Comparison of ENCODE assay signal across 11 cellular contexts in the genomic region with DNA sequence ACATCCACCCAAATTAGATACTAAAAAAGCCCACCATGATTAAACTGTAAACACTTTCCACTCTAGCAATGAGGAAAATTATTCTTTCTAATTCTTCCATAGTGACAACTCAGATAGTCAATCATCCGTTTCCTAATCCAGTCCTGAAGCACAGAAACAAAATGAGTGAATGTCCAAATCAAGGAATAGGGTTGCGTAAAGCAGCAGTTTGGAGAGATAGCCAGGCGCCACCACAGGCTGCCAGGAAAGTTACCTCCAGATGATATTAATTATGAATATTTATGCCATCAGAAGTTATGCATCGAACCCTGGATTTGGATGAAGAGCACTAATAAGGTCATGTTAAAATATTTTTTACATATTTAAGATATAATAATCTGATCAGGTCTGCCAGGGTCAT.
DNase-seq lines count a peak whose midpoint lies in the region; ATAC-seq, FAIRE-seq and TF ChIP-seq lines count a peak whose summit lies in the region.
"Had no signal": no experiment of that assay in that cellular context is flagged by ENCODE, and none has a peak within 500 bp of the region (broad histone marks: within the 10 kb centered on the region; RNA-seq: fewer than 3 reads in every experiment).

No MANE protein-coding gene starts in this region.

- no peaks in the 10 kb centered on the region for H3K9me3 Mint-ChIP-seq in IgD-negative memory B cell
- H3K9me3 Mint-ChIP-seq in natural killer cell treated with Interleukin-12 subunit alpha and Interleukin-12 subunit beta and Interleukin-15 and Interleukin-18, amount 100 ng/mL, for 72 hours = no peaks in the 10 kb centered on the region

- no peak for FAIRE-seq in H54 (lab: Jason Lieb, UNC)

- H3K4me1 ChIP-seq in BLaER1 treated with 17β-estradiol and CSF1 and Interleukin-3, amounts not matched to agents 10 nM and 100 nM = peaks cover 37 to 52% (median 46%) of the 10 kb centered on the region in 10 experiments

- no peak for TF ChIP-seq CTCF in brain microvascular endothelial cell (IDR thresholded peaks at IDR 0.05; ENCODE audit: low read depth, low read length, missing control alignments)

- in situ Hi-C loops in brain microvascular endothelial cell (cut with HindIII; ENCODE audit: low pct_ligation_motif_present, low sequenced_read_pairs) = loop anchor here (10.0 kb wide), 1 partner anchor 101 kb away; no protein-coding TSS in a partner anchor

- H3K4me1 Mint-ChIP-seq in IgD-negative memory B cell = peaks cover 18 to 24% (median 18%) of the 10 kb centered on the region in 3 donors
- peaks cover 53 to 75% of the 10 kb centered on the region in 2 donors for H3K4me1 Mint-ChIP-seq in natural killer cell treated with Interleukin-12 subunit alpha and Interleukin-12 subunit beta and Interleukin-15 and Interleukin-18, amount 100 ng/mL, for 72 hours (ENCODE audit: low read depth in 2 of 2)

- peaks cover 0 to 6% (median 3%) of the 10 kb centered on the region in 11 experiments; a peak in 5 of 22 replicates for H3K36me3 ChIP-seq in BLaER1 treated with 17β-estradiol and CSF1 and Interleukin-3, amounts not matched to agents 10 nM and 100 nM
- no peaks in the 10 kb centered on the region for H3K36me3 ChIP-seq in brain microvascular endothelial cell (replicated peaks)

- peaks cover 2% of the 10 kb centered on the region for H3K36me3 Mint-ChIP-seq in IgD-negative memory B cell
- peaks cover 22% of the 10 kb centered on the region for H3K36me3 Mint-ChIP-seq in natural killer cell treated with Interleukin-12 subunit alpha and Interleukin-12 subunit beta and Interleukin-15 and Interleukin-18, amount 100 ng/mL, for 72 hours

- H3K27ac ChIP-seq in BLaER1 treated with 17β-estradiol and CSF1 and Interleukin-3, amounts not matched to agents 10 nM and 100 nM = peak overlapping the region in 3 of 11 experiments; percentile 76 to 96 (median 95); a peak in 3 of 22 replicates
- H3K27ac ChIP-seq in brain microvascular endothelial cell = peak overlapping the region; percentile 99

- peaks cover 7 to 26% (median 15%) of the 10 kb centered on the region in 11 experiments; a peak in 21 of 22 replicates for H4K20me1 ChIP-seq in BLaER1 treated with 17β-estradiol and CSF1 and Interleukin-3, amounts not matched to agents 10 nM and 100 nM

- H3K4me3 ChIP-seq in BLaER1 treated with 17β-estradiol and CSF1 and Interleukin-3, amounts not matched to agents 10 nM and 100 nM = no peak overlapping the region
- no peak overlapping the region for H3K4me3 ChIP-seq in brain microvascular endothelial cell (ENCODE audit: low read depth, low read length)

- peak overlapping the region in 2 of 3 donors; percentile 90 to 95 for H3K27ac Mint-ChIP-seq in IgD-negative memory B cell
- H3K27ac Mint-ChIP-seq in natural killer cell treated with Interleukin-12 subunit alpha and Interleukin-12 subunit beta and Interleukin-15 and Interleukin-18, amount 100 ng/mL, for 72 hours = peak overlapping the region; percentile 95 to 96

- H3K27me3 ChIP-seq in BLaER1 treated with 17β-estradiol and CSF1 and Interleukin-3, amounts not matched to agents 10 nM and 100 nM = no peaks in the 10 kb centered on the region
- H3K27me3 ChIP-seq in brain microvascular endothelial cell (replicated peaks) = no peaks in the 10 kb centered on the region

- peaks cover 1% of the 10 kb centered on the region for H3K27me3 Mint-ChIP-seq in IgD-negative memory B cell
- H3K27me3 Mint-ChIP-seq in natural killer cell treated with Interleukin-12 subunit alpha and Interleukin-12 subunit beta and Interleukin-15 and Interleukin-18, amount 100 ng/mL, for 72 hours = no peaks in the 10 kb centered on the region

- no peak for ATAC-seq in natural killer cell treated with Interleukin-12 subunit alpha and Interleukin-12 subunit beta and Interleukin-15 and Interleukin-18, amount 100 ng/mL, for 72 hours
- no peak for ATAC-seq in HG02678 (IDR thresholded peaks at IDR 0.05; ENCODE audit: unreplicated experiment)

- H3K4me3 Mint-ChIP-seq in IgD-negative memory B cell = peak overlapping the region in 1 of 4 donors; percentile 98
- peak overlapping the region; percentile 98 for H3K4me3 Mint-ChIP-seq in natural killer cell treated with Interleukin-12 subunit alpha and Interleukin-12 subunit beta and Interleukin-15 and Interleukin-18, amount 100 ng/mL, for 72 hours

- H3K9ac ChIP-seq in BLaER1 treated with 17β-estradiol and CSF1 and Interleukin-3, amounts not matched to agents 10 nM and 100 nM = no peak overlapping the region; a peak in 1 of 22 replicates

- H3K4me2 ChIP-seq in BLaER1 treated with 17β-estradiol and CSF1 and Interleukin-3, amounts not matched to agents 10 nM and 100 nM = peak overlapping the region in 9 of 11 experiments; percentile 87 to 94 (median 91); a peak in 15 of 22 replicates

- DNase-seq in brain microvascular endothelial cell (no peak), ureter (ENCODE audit: low spot score) (no peak), H54 (ENCODE audit: insufficient read length, low spot score) (no peak), NCI-H1105 (lab: John Stamatoyannopoulos, UW) (no peak)
- no peak for DNase-seq in natural killer cell treated with Interleukin-12 subunit alpha and Interleukin-12 subunit beta and Interleukin-15 and Interleukin-18, amount 100 ng/mL, for 72 hours (ENCODE audit: low spot score)
- DNase-seq: activated CD4-positive, alpha-beta T cell treated with anti-CD3 and anti-CD28 coated beads for 1 hour; caudate nucleus; stimulated activated CD4-positive, alpha-beta T cell treated with anti-CD3 and anti-CD28 coated beads, Interleukin-4, amount 100 ng/mL, for 24 hours had no signal

- TF ChIP-seq POLR2A in H54 (IDR thresholded peaks at IDR 0.05; ENCODE audit: low read depth, low read length) = no peak

- H3K9me3 ChIP-seq in BLaER1 treated with 17β-estradiol and CSF1 and Interleukin-3, amounts not matched to agents 10 nM and 100 nM (replicated peaks in 1 of 11) = no peaks in the 10 kb centered on the region
